Comparison of ENCODE assay signal across 29 cellular contexts in genomic region chr19:10889880-10890279, GRCh38.
"Had no signal": no experiment of that assay in that cellular context is flagged by ENCODE, and none has a peak within 500 bp of the region (broad histone marks: within the 10 kb centered on the region; RNA-seq: fewer than 3 reads in every experiment).

No MANE protein-coding gene starts in this region.

- H3K4me3 ChIP-seq: adrenal gland, body of pancreas, PC-9 had no signal

- H3K27ac ChIP-seq: adrenal gland, body of pancreas, KMS-11, PC-9, VCaP had no signal

- H3K9me3 Mint-ChIP-seq: activated CD4-positive, alpha-beta T cell treated with anti-CD3 and anti-CD28 coated beads, Interleukin-2, amount 10 ng/mL, durations not matched to agents 7 days and 5 days; activated naive CD4-positive, alpha-beta T cell treated with anti-CD3 and anti-CD28 coated beads, Interleukin-2, amount 50 U/mL, for 24 hours; activated naive CD8-positive, alpha-beta T cell treated with anti-CD3 and anti-CD28 coated beads, Interleukin-2, amount 10 ng/mL, durations not matched to agents 7 days and 5 days; activated T-cell treated with anti-CD3 and anti-CD28 coated beads, Interleukin-2, amount 50 U/mL, for 24 hours; activated T-helper 2 cell treated with anti-CD3 and anti-CD28 coated beads, Interferon-gamma antibody, Interleukin-2, Interleukin-4, amounts not matched to agents 10 μg/mL and 5 μg/mL and 100 μg/mL, durations not matched to agents 14 hours and 24 hours and 36 hours had no signal

- H3K4me3 Mint-ChIP-seq: activated CD4-positive, alpha-beta T cell treated with anti-CD3 and anti-CD28 coated beads, Interleukin-2, amount 10 ng/mL, durations not matched to agents 7 days and 5 days; activated CD8-positive, alpha-beta T cell treated with anti-CD3 and anti-CD28 coated beads, Interleukin-2, amount 10 ng/mL, durations not matched to agents 7 days and 5 days; activated naive CD4-positive, alpha-beta T cell treated with anti-CD3 and anti-CD28 coated beads, Interleukin-2, amount 50 U/mL, for 24 hours; activated naive CD8-positive, alpha-beta T cell treated with anti-CD3 and anti-CD28 coated beads, Interleukin-2, amount 10 ng/mL, durations not matched to agents 7 days and 5 days; activated T-cell treated with anti-CD3 and anti-CD28 coated beads, Interleukin-2, amount 50 U/mL, for 24 hours had no signal

- H3K9me3 ChIP-seq: adrenal gland, body of pancreas had no signal

- H3K36me3 ChIP-seq: adrenal gland had no signal

- H3K9ac ChIP-seq: KMS-11 had no signal

- H3K36me3 Mint-ChIP-seq: activated naive CD4-positive, alpha-beta T cell treated with anti-CD3 and anti-CD28 coated beads, Interleukin-2, amount 50 U/mL, for 24 hours; activated naive CD8-positive, alpha-beta T cell treated with anti-CD3 and anti-CD28 coated beads, Interleukin-2, amount 10 ng/mL, durations not matched to agents 7 days and 5 days had no signal

- H3K27ac Mint-ChIP-seq: activated CD4-positive, alpha-beta T cell treated with anti-CD3 and anti-CD28 coated beads, Interleukin-2, amount 10 ng/mL, durations not matched to agents 7 days and 5 days; activated CD8-positive, alpha-beta T cell treated with anti-CD3 and anti-CD28 coated beads, Interleukin-2, amount 10 ng/mL, durations not matched to agents 7 days and 5 days; activated naive CD4-positive, alpha-beta T cell treated with anti-CD3 and anti-CD28 coated beads, Interleukin-2, amount 50 U/mL, for 24 hours; activated naive CD8-positive, alpha-beta T cell treated with anti-CD3 and anti-CD28 coated beads, Interleukin-2, amount 10 ng/mL, durations not matched to agents 7 days and 5 days; activated T-cell treated with anti-CD3 and anti-CD28 coated beads, Interleukin-2, amount 50 U/mL, for 24 hours; activated T-helper 2 cell treated with anti-CD3 and anti-CD28 coated beads, Interferon-gamma antibody, Interleukin-2, Interleukin-4, amounts not matched to agents 10 μg/mL and 5 μg/mL and 100 μg/mL, durations not matched to agents 14 hours and 24 hours and 36 hours had no signal

- H3K27me3 Mint-ChIP-seq: activated CD4-positive, alpha-beta T cell treated with anti-CD3 and anti-CD28 coated beads, Interleukin-2, amount 10 ng/mL, durations not matched to agents 7 days and 5 days; activated naive CD4-positive, alpha-beta T cell treated with anti-CD3 and anti-CD28 coated beads, Interleukin-2, amount 50 U/mL, for 24 hours; activated naive CD8-positive, alpha-beta T cell treated with anti-CD3 and anti-CD28 coated beads, Interleukin-2, amount 10 ng/mL, durations not matched to agents 7 days and 5 days; activated T-cell treated with anti-CD3 and anti-CD28 coated beads, Interleukin-2, amount 50 U/mL, for 24 hours had no signal

- H3K27me3 ChIP-seq: adrenal gland, body of pancreas had no signal

- DNase-seq: activated CD4-positive, alpha-beta T cell treated with anti-CD3 and anti-CD28 coated beads, Interleukin-2, amount 10 ng/mL, durations not matched to agents 7 days and 5 days; activated CD4-positive, alpha-beta T cell treated with anti-CD3 and anti-CD28 coated beads, Interleukin-2, amount 50 U/mL, for 48 hours; activated CD8-positive, alpha-beta T cell treated with anti-CD3 and anti-CD28 coated beads, Interleukin-2, amount 10 ng/mL, durations not matched to agents 7 days and 5 days; activated gamma-delta T cell; activated naive CD4-positive, alpha-beta T cell treated with Interleukin-2 at 50 U/mL for 16 hours; activated naive CD8-positive, alpha-beta T cell treated with anti-CD3 and anti-CD28 coated beads, Interleukin-2, amount 10 ng/mL, durations not matched to agents 7 days and 5 days; activated T-cell treated with anti-CD3 and anti-CD28 coated beads, Interleukin-2, amount 50 U/mL, for 24 hours; adrenal gland; body of pancreas; caudate nucleus; cerebellar nuclear complex; NCI-H1105 treated with DMSO at 0.1 percent for 48 hours; NCI-H1436; NCI-H1694; NCI-H1930; NCI-H2081 treated with DMSO at 0.1 percent for 48 hours; NCI-H226; NCI-H524 treated with DMSO at 0.1 percent for 48 hours; NK-92 treated with Interleukin-12 subunit alpha and Interleukin-12 subunit beta, amount 100 ng/mL, for 24 hours; PC-9; SIG-M5; SW 1271; T-helper 1 cell; T-helper 2 cell; T-helper 9 cell had no signal
